8 cellular contexts compared by ENCODE assay signal in the genomic region with DNA sequence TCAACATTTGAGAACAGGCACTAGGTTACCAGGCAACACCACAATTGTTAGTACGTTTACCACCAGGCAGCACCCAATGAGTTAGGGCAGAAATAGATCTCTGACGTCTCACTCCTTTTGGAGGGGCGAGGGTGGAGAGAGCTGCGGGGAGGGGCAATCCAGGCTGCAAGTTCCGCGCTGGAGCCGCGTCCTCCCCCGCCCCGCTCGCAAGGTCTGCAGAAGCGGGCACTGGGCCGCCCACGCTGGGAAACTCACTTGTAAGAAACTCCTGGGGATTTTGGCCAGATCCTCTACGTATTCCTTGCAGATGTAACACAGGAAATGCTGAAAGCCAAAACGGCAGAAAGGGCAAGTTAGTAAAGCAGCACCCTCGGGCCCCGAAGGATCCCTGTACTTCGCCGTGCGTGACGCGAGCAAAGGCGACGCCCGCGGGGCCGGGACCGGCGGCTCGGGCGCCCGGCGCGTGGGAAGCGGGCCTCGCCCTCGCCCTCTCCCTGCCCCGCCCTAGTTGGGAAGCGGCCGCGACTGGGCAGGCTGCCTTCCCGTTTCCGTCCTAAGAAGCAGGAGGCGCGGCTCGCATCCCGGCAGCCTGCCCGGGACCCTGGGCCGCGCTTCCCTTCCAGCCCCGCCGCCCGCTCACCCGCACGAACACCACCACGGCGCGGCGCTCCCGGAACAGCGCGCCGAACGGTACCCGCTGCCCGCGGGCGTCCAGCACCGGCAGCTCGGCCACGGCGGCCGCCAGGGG. TPM values are rescaled to one million over a fixed set of nuclear protein-coding genes. Genes with fewer than 3 reads are reported as not detected.
A peak's percentile ranks its signal among the peaks of the same experiment; 100 is the strongest.
DNase-seq lines count a peak whose midpoint lies in the region; ATAC-seq and FAIRE-seq lines count a peak whose summit lies in the region.

No MANE protein-coding gene starts in this region.

- H3K4me1 ChIP-seq in HUES6 (ENCODE audit: control insufficient read depth, insufficient read depth, low read length), result 0 out of 2 replicates have a peak, but pooled peaks cover 3% of the 10 kb centered on the region

- peak overlapping the region; percentile 76 for H3K9ac ChIP-seq in HUES6 (ENCODE audit: low read length)

- no peak for FAIRE-seq in RCC 7860 (lab: Jason Lieb, UNC)

- no peaks in the 10 kb centered on the region for H3K9me3 Mint-ChIP-seq in activated T-helper 2 cell treated with anti-CD3 and anti-CD28 coated beads, Interferon-gamma antibody, Interleukin-2, Interleukin-4, amounts not matched to agents 10 μg/mL and 5 μg/mL and 100 μg/mL, durations not matched to agents 14 hours and 24 hours and 36 hours
- no peaks in the 10 kb centered on the region for H3K9me3 Mint-ChIP-seq in naive thymus-derived CD8-positive, alpha-beta T cell
- no peaks in the 10 kb centered on the region for H3K9me3 Mint-ChIP-seq in stimulated activated effector memory CD8-positive, alpha-beta T cell treated with anti-CD3 and anti-CD28 coated beads, Interleukin-12 subunit alpha, Interleukin-12 subunit beta, amount 100 ng/mL, for 72 hours

- H3K9me3 ChIP-seq in HUES6 (ENCODE audit: control insufficient read depth, insufficient read depth, low read depth, low read length), result no peaks in the 10 kb centered on the region

- H3K36me3 ChIP-seq in HUES6 (ENCODE audit: control insufficient read depth, insufficient read depth, low read length), result peaks cover 3% of the 10 kb centered on the region; the same call in 1 of the 2 replicates

- intact Hi-C loops in activated T-helper 2 cell treated with anti-CD3 and anti-CD28 coated beads, Interferon-gamma antibody, Interleukin-2, Interleukin-4, amounts not matched to agents 10 μg/mL and 5 μg/mL and 100 μg/mL, durations not matched to agents 14 hours and 24 hours and 36 hours (cut with micrococcal nuclease), result loop anchor here (2.0 to 5.0 kb wide), 4 partner anchors 88 to 327 kb away; a partner anchor contains a TSS

- peak overlapping the region; percentile 96 for H3K4me3 ChIP-seq in HUES6 (ENCODE audit: low read depth, low read length)

- no peaks in the 10 kb centered on the region for H3K27me3 ChIP-seq in HUES6 (ENCODE audit: control insufficient read depth, insufficient read depth, low read length)

- H3K36me3 Mint-ChIP-seq in activated T-helper 2 cell treated with anti-CD3 and anti-CD28 coated beads, Interferon-gamma antibody, Interleukin-2, Interleukin-4, amounts not matched to agents 10 μg/mL and 5 μg/mL and 100 μg/mL, durations not matched to agents 14 hours and 24 hours and 36 hours (ENCODE audit: low read depth), result peaks cover 2% of the 10 kb centered on the region
- H3K36me3 Mint-ChIP-seq in naive thymus-derived CD8-positive, alpha-beta T cell, result peaks cover 0 to 15% (median 6%) of the 10 kb centered on the region in 3 donors
- peaks cover 35% of the 10 kb centered on the region for H3K36me3 Mint-ChIP-seq in stimulated activated effector memory CD8-positive, alpha-beta T cell treated with anti-CD3 and anti-CD28 coated beads, Interleukin-12 subunit alpha, Interleukin-12 subunit beta, amount 100 ng/mL, for 72 hours

- peak; percentile 33 for ATAC-seq in GM19468 (IDR thresholded peaks at IDR 0.05; ENCODE audit: extremely low read depth, unreplicated experiment)
- ATAC-seq in naive thymus-derived CD8-positive, alpha-beta T cell, result peak; percentile 81 to 85
- peak; percentile 80 for ATAC-seq in stimulated activated effector memory CD8-positive, alpha-beta T cell treated with anti-CD3 and anti-CD28 coated beads, Interleukin-12 subunit alpha, Interleukin-12 subunit beta, amount 100 ng/mL, for 72 hours

- peaks cover 16% of the 10 kb centered on the region for H3K4me1 Mint-ChIP-seq in activated T-helper 2 cell treated with anti-CD3 and anti-CD28 coated beads, Interferon-gamma antibody, Interleukin-2, Interleukin-4, amounts not matched to agents 10 μg/mL and 5 μg/mL and 100 μg/mL, durations not matched to agents 14 hours and 24 hours and 36 hours (ENCODE audit: low read depth)
- peaks cover 13 to 29% (median 24%) of the 10 kb centered on the region in 4 donors for H3K4me1 Mint-ChIP-seq in naive thymus-derived CD8-positive, alpha-beta T cell
- H3K4me1 Mint-ChIP-seq in stimulated activated effector memory CD8-positive, alpha-beta T cell treated with anti-CD3 and anti-CD28 coated beads, Interleukin-12 subunit alpha, Interleukin-12 subunit beta, amount 100 ng/mL, for 72 hours, result peaks cover 11% of the 10 kb centered on the region

- DNase-seq in CD1c-positive myeloid dendritic cell (ENCODE audit: extremely low spot score) (peak; percentile 95), RCC 7860 (ENCODE audit: low spot score) (peak; percentile 80), fibroblast of peridontal ligament (ENCODE audit: extremely low read depth) (peak; percentile 93)
- DNase-seq in activated T-helper 2 cell treated with anti-CD3 and anti-CD28 coated beads, Interferon-gamma antibody, Interleukin-2, Interleukin-4, amounts not matched to agents 10 μg/mL and 5 μg/mL and 100 μg/mL, durations not matched to agents 14 hours and 24 hours and 36 hours (ENCODE audit: low spot score), result peak; percentile 62
- peak; percentile 54 to 93 (median 87) for DNase-seq in naive thymus-derived CD8-positive, alpha-beta T cell
- DNase-seq in stimulated activated effector memory CD8-positive, alpha-beta T cell treated with anti-CD3 and anti-CD28 coated beads, Interleukin-12 subunit alpha, Interleukin-12 subunit beta, amount 100 ng/mL, for 72 hours (ENCODE audit: low spot score in 2 of 2), result peak; percentile 39 to 80

- POLR2A ChIA-PET in naive thymus-derived CD8-positive, alpha-beta T cell (lab: Charles Lee), result interaction anchor here (1.0 to 1.6 kb wide), 2 partner anchors 88 to 205 kb away, joined by 3 to 4 read pairs; a partner anchor contains a TSS

- peak overlapping the region; percentile 85 for H3K4me3 Mint-ChIP-seq in activated T-helper 2 cell treated with anti-CD3 and anti-CD28 coated beads, Interferon-gamma antibody, Interleukin-2, Interleukin-4, amounts not matched to agents 10 μg/mL and 5 μg/mL and 100 μg/mL, durations not matched to agents 14 hours and 24 hours and 36 hours (ENCODE audit: low read depth)
- H3K4me3 Mint-ChIP-seq in naive thymus-derived CD8-positive, alpha-beta T cell, result peak overlapping the region; percentile 90 to 96 (median 92)
- H3K4me3 Mint-ChIP-seq in stimulated activated effector memory CD8-positive, alpha-beta T cell treated with anti-CD3 and anti-CD28 coated beads, Interleukin-12 subunit alpha, Interleukin-12 subunit beta, amount 100 ng/mL, for 72 hours, result peak overlapping the region; percentile 77

- H3K27me3 Mint-ChIP-seq in activated T-helper 2 cell treated with anti-CD3 and anti-CD28 coated beads, Interferon-gamma antibody, Interleukin-2, Interleukin-4, amounts not matched to agents 10 μg/mL and 5 μg/mL and 100 μg/mL, durations not matched to agents 14 hours and 24 hours and 36 hours (ENCODE audit: low read depth), result peaks cover 14% of the 10 kb centered on the region
- no peaks in the 10 kb centered on the region for H3K27me3 Mint-ChIP-seq in naive thymus-derived CD8-positive, alpha-beta T cell

- peak overlapping the region; percentile 73 for H3K27ac Mint-ChIP-seq in activated T-helper 2 cell treated with anti-CD3 and anti-CD28 coated beads, Interferon-gamma antibody, Interleukin-2, Interleukin-4, amounts not matched to agents 10 μg/mL and 5 μg/mL and 100 μg/mL, durations not matched to agents 14 hours and 24 hours and 36 hours
- H3K27ac Mint-ChIP-seq in naive thymus-derived CD8-positive, alpha-beta T cell, result peak overlapping the region; percentile 77 to 99 (median 98)
- H3K27ac Mint-ChIP-seq in stimulated activated effector memory CD8-positive, alpha-beta T cell treated with anti-CD3 and anti-CD28 coated beads, Interleukin-12 subunit alpha, Interleukin-12 subunit beta, amount 100 ng/mL, for 72 hours, result peak overlapping the region; percentile 92

- H3K27ac ChIP-seq in HUES6 (ENCODE audit: low read depth, low read length), result no peak overlapping the region; the same call in 1 of the 2 replicates

RNA-seq across cellular contexts. Expression of a gene that starts 0.5 kb away (rescaled TPM):
- total RNA-seq in activated T-helper 2 cell treated with anti-CD3 and anti-CD28 coated beads, Interferon-gamma antibody, Interleukin-2, Interleukin-4, amounts not matched to agents 10 μg/mL and 5 μg/mL and 100 μg/mL, durations not matched to agents 14 hours and 24 hours and 36 hours, result 11.1 and 13.8 TPM in 2 replicates
- 1 to 10 TPM; 7.0 to 7.9 TPM for total RNA-seq in naive thymus-derived CD8-positive, alpha-beta T cell
- polyA plus RNA-seq in naive thymus-derived CD8-positive, alpha-beta T cell, result 1 to 10 TPM; 3.5 to 8.1 (median 4.4) TPM

RNA-seq across cellular contexts. Expression of a gene that starts 35.0 kb away (rescaled TPM):
- 6.5 and 6.9 TPM in 2 replicates for total RNA-seq in activated T-helper 2 cell treated with anti-CD3 and anti-CD28 coated beads, Interferon-gamma antibody, Interleukin-2, Interleukin-4, amounts not matched to agents 10 μg/mL and 5 μg/mL and 100 μg/mL, durations not matched to agents 14 hours and 24 hours and 36 hours
- 10 to 100 TPM; 10.4 to 13.3 TPM for total RNA-seq in naive thymus-derived CD8-positive, alpha-beta T cell
- polyA plus RNA-seq in naive thymus-derived CD8-positive, alpha-beta T cell, result 1 to 10 TPM; 3.8 to 7.1 (median 4.8) TPM

Comparison
In these comparisons a context has a peak if more than half of its experiments do, and no peak if none do; other contexts are left out.
1. ATAC-seq: peak in every context shown above with its lines; median percentile 83 in naive thymus-derived CD8-positive, alpha-beta T cell; 80 in stimulated activated effector memory CD8-positive, alpha-beta T cell treated with anti-CD3 and anti-CD28 coated beads, Interleukin-12 subunit alpha, Interleukin-12 subunit beta, amount 100 ng/mL, for 72 hours; 33 in GM19468.